Comparison of ENCODE assay signal across 1 cellular context in the genomic region with DNA sequence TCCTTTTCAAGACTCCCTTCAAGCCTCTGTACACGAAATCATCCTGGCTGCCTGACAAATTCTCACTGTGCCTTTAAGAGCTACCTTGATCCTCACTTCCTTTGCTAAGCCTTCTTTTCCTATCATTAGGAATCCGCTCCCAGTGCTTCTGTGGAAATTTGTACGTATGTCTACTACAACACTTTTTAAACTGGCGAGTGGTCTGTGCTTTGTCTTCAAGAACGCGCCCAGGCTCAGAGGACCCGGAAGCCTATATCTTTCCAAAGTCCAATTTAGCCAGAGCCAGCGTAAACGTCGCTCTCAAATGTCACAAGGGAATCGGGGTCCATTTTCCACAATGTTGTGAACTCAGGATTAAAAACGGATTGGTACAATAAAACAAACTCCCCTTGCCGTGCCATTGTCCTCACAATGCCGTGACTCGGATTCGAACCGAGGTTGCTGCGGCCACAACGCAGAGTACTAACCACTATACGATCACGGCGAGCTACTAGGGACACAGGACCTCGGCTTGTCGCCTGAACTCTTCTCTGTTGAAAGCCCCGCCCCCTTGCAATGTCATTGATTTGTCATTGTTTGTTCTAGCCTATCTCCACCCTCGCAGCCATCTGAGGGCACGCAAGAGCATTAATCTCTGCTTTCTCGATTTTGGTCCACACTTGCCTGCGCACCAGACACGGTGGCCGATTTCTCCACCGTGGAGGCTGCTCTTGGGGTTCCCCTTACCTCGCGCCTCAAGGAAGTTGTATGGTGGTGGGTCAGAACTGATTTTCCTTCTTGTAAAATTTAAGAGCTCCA.
TF ChIP-seq lines count a peak whose summit lies in the region.

No MANE protein-coding gene starts in this region.

TF ChIP-seq in HEK293, 187 proteins besides CTCF, POLR2A, EP300 and RAD21 (continued from another document):
- TF ChIP-seq ZNF2 (tag by site-specific recombination; IDR thresholded peaks at IDR 0.05) (peak; percentile 21; the same call in 1 of the 2 replicates), ZNF521 (tag by site-specific recombination; IDR thresholded peaks at IDR 0.05) (no peak), ZNF394 (tag by site-specific recombination; IDR thresholded peaks at IDR 0.05; ENCODE audit: borderline replicate concordance) (peak; percentile 59; the same call in 1 of the 2 replicates), HOXD13 (CRISPR knock-in tag; IDR thresholded peaks at IDR 0.05; ENCODE audit: borderline replicate concordance) (no peak), KLF10 (tag by site-specific recombination; IDR thresholded peaks at IDR 0.05) (peak; percentile 75), OVOL3 (tag by site-specific recombination; IDR thresholded peaks at IDR 0.05) (peak; percentile 65; the same call in 1 of the 2 replicates), ZNF121 (tag by site-specific recombination; IDR thresholded peaks at IDR 0.05) (no peak), ZNF596 (tag by site-specific recombination; IDR thresholded peaks at IDR 0.05) (peak; percentile 52), ZNF366 (tag by site-specific recombination; conservative IDR thresholded peaks at IDR 0.05) (peak; percentile 89), GLI4 (tag by site-specific recombination; IDR thresholded peaks at IDR 0.05) (0 out of 2 replicates have a peak, but pooled peaks have one; percentile 67), ZSCAN30 (tag by site-specific recombination; IDR thresholded peaks at IDR 0.05) (peak; percentile 94), BCL6B (tag by site-specific recombination; IDR thresholded peaks at IDR 0.05) (no peak), ZNF19 (tag by site-specific recombination; IDR thresholded peaks at IDR 0.05; ENCODE audit: low read depth) (no peak), ZFP3 (tag by site-specific recombination; IDR thresholded peaks at IDR 0.05; ENCODE audit: low read depth) (no peak), ZNF157 (tag by site-specific recombination; IDR thresholded peaks at IDR 0.05) (no peak), KLF9 (tag by site-specific recombination; IDR thresholded peaks at IDR 0.05; ENCODE audit: low read depth) (peak; percentile 98), ZNF391 (tag by site-specific recombination; IDR thresholded peaks at IDR 0.05; ENCODE audit: borderline replicate concordance, low read depth) (peak; percentile 69; the same call in 1 of the 2 replicates), YY1 (tag by site-specific recombination; IDR thresholded peaks at IDR 0.05) (peak; percentile 52; the same call in 1 of the 2 replicates), ZNF623 (tag by site-specific recombination; IDR thresholded peaks at IDR 0.05) (0 out of 2 replicates have a peak, but pooled peaks have one; percentile 12), WT1 (tag by site-specific recombination; IDR thresholded peaks at IDR 0.05) (0 out of 2 replicates have a peak, but pooled peaks have one; percentile 19), ZNF785 (tag by site-specific recombination; IDR thresholded peaks at IDR 0.05) (no peak), ZNF843 (tag by site-specific recombination; IDR thresholded peaks at IDR 0.05) (0 out of 2 replicates have a peak, but pooled peaks have one; percentile 29), YY2 (tag by site-specific recombination; IDR thresholded peaks at IDR 0.05) (no peak), ZNF558 (tag by site-specific recombination; IDR thresholded peaks at IDR 0.05) (peak; percentile 62; the same call in 1 of the 2 replicates), ZNF639 (tag by site-specific recombination; IDR thresholded peaks at IDR 0.05) (peak; percentile 77; the same call in 1 of the 2 replicates), ZNF585B (tag by site-specific recombination; IDR thresholded peaks at IDR 0.05) (no peak)
- TF ChIP-seq, protein P1, sequence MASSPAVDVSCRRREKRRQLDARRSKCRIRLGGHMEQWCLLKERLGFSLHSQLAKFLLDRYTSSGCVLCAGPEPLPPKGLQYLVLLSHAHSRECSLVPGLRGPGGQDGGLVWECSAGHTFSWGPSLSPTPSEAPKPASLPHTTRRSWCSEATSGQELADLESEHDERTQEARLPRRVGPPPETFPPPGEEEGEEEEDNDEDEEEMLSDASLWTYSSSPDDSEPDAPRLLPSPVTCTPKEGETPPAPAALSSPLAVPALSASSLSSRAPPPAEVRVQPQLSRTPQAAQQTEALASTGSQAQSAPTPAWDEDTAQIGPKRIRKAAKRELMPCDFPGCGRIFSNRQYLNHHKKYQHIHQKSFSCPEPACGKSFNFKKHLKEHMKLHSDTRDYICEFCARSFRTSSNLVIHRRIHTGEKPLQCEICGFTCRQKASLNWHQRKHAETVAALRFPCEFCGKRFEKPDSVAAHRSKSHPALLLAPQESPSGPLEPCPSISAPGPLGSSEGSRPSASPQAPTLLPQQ (tag by site-specific recombination; IDR thresholded peaks at IDR 0.05), result peak; percentile 72
TF ChIP-seq in HEK293: peak in this region for 66.
